ENCODE assay signal across 11 cellular contexts in the genomic region with DNA sequence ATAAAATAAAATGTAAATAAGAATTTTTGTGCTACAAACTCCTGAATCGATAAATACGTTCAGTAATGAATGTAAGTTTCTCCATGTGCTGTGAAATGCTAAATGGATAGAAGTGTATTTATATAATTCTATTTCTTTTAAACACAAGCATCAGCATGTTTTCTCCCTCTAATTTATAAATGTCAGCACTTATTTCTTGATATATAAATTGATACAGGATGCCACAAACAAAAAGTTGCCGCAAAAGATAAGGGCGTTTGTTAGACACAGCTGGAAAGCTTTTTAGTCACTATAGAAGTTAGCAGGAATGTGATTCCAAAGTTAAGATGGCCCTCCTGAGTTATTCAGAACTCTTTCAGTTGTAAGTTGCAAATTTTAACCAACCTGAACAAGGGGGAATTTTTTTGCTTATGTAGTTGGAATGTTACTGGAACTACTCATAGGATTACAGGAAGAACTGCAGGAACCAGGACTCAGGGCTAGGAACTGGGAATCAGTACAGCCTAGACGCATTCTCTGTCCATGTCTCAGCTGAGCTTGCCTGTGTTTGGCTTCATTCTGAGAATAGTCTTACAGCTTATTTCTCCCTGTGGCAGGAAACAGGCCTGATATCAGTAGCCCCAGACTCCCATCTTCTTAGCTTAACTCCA.
DNase-seq lines count a peak whose midpoint lies in the region; ATAC-seq and TF ChIP-seq lines count a peak whose summit lies in the region.
"Had no signal": no experiment of that assay in that cellular context is flagged by ENCODE, and none has a peak within 500 bp of the region (broad histone marks: within the 10 kb centered on the region; RNA-seq: fewer than 3 reads in every experiment).

No MANE protein-coding gene starts in this region.

- no peaks in the 10 kb centered on the region for H4K20me1 ChIP-seq in GM23248 (ENCODE audit: insufficient read depth)

- H2AFZ ChIP-seq in GM23248 = peak overlapping the region; percentile 25

- H3K4me1 ChIP-seq in GM23248 (ENCODE audit: insufficient read depth) = peaks cover 23% of the 10 kb centered on the region
- peaks cover 13 to 36% of the 10 kb centered on the region in 2 donors for H3K4me1 ChIP-seq in ascending aorta
- H3K4me1 ChIP-seq in right atrium auricular region = peaks cover 0 to 46% of the 10 kb centered on the region in 2 donors

- peak; percentile 82 for DNase-seq in GM23248
- peak in 1 of 2 donors; percentile 85 for DNase-seq in ascending aorta (ENCODE audit: low spot score in 2 of 2)
- no peak for DNase-seq in right atrium auricular region (ENCODE audit: low spot score)
- DNase-seq in skeletal muscle cell (ENCODE audit: low read depth) = peak; percentile 68
- DNase-seq in iPS-NIHi7 (ENCODE audit: extremely low spot score) = no peak
- no peak for DNase-seq in occipital lobe (lab: John Stamatoyannopoulos, UW)
- DNase-seq in activated CD4-positive, alpha-beta T cell treated with anti-CD3 and anti-CD28 coated beads for 1 hour = no peak
- DNase-seq: Kasumi-1, midbrain had no signal

- WGBS in GM23248 (ENCODE audit: low coverage in 1 of 2, low lambda C conversion rate in 2 of 2, missing lambda C conversion rate in 2 of 2), 2 experiments = 69 to 75% methylated on average over 5 of the region's 5 CpGs

- ATAC-seq in GM21529 (IDR thresholded peaks at IDR 0.05; ENCODE audit: unreplicated experiment) = no peak
- ATAC-seq: stimulated activated memory B cell treated with anti-CD40 and anti-IgM and Interleukin-4, amounts not matched to agents 10 μg/mL and 1 μg/mL and 100 μg/mL, for 72 hours had no signal

- in situ Hi-C loops in GM23248 (cut with MboI) = no loop called here

- H3K9ac ChIP-seq in GM23248 = peak overlapping the region; percentile 50; the same call in 1 of the 2 replicates

- peak overlapping the region; percentile 41 for H3K4me2 ChIP-seq in GM23248 (ENCODE audit: unreplicated experiment)

- no peaks in the 10 kb centered on the region for H3K27me3 ChIP-seq in GM23248 (replicated peaks; ENCODE audit: insufficient read depth)
- no peaks in the 10 kb centered on the region for H3K27me3 ChIP-seq in ascending aorta
- H3K27me3 ChIP-seq in right atrium auricular region = no peaks in the 10 kb centered on the region

- H3K9me3 ChIP-seq in GM23248 (ENCODE audit: low read depth) (no peaks in the 10 kb centered on the region), ascending aorta (no peaks in the 10 kb centered on the region), right atrium auricular region (no peaks in the 10 kb centered on the region)

- no peak overlapping the region for H3K4me3 ChIP-seq in GM23248
- no peak overlapping the region for H3K4me3 ChIP-seq in ascending aorta
- H3K4me3 ChIP-seq in right atrium auricular region = no peak overlapping the region
- H3K4me3 ChIP-seq in skeletal muscle cell (ENCODE audit: low read depth, low read length) = no peak overlapping the region

- H3K36me3 ChIP-seq in GM23248 (ENCODE audit: low read depth) (no peaks in the 10 kb centered on the region), ascending aorta (no peaks in the 10 kb centered on the region), right atrium auricular region (no peaks in the 10 kb centered on the region)

- H3F3A ChIP-seq in GM23248 (ENCODE audit: insufficient read depth) = peaks cover 26% of the 10 kb centered on the region

- no peak for TF ChIP-seq CTCF in ascending aorta (IDR thresholded peaks at IDR 0.05)
- no peak for TF ChIP-seq CTCF in right atrium auricular region (IDR thresholded peaks at IDR 0.05)

- peak overlapping the region; percentile 79 for H3K27ac ChIP-seq in GM23248
- peak overlapping the region; percentile 86 to 87 for H3K27ac ChIP-seq in ascending aorta
- H3K27ac ChIP-seq in right atrium auricular region = peak overlapping the region; percentile 27 to 55

- intact Hi-C loops in ascending aorta (cut with DNase I) = no loop called here

- no peaks in the 10 kb centered on the region for H3K79me2 ChIP-seq in GM23248 (ENCODE audit: insufficient read depth)

- H3K9me2 ChIP-seq in GM23248 (ENCODE audit: insufficient read depth) = no peaks in the 10 kb centered on the region

Comparison
In these comparisons a context has a peak if more than half of its experiments do, and no peak if none do; other contexts are left out.
1. DNase-seq: peak in GM23248 (single experiment) and skeletal muscle cell (single experiment); none in right atrium auricular region (single experiment), iPS-NIHi7 (single experiment), occipital lobe (single experiment) and activated CD4-positive, alpha-beta T cell treated with anti-CD3 and anti-CD28 coated beads for 1 hour (single experiment).
2. Peak in every context shown above with its lines, with median percentiles within 50 percentile points of each other: H3K27ac ChIP-seq.